8 cellular contexts compared by ENCODE assay signal in genomic region chr1:9294910-9295636, GRCh38. TPM values are rescaled to one million over a fixed set of nuclear protein-coding genes. Genes with fewer than 3 reads are reported as not detected.
DNase-seq lines count a peak whose midpoint lies in the region; ATAC-seq and TF ChIP-seq lines count a peak whose summit lies in the region.

No MANE protein-coding gene starts in this region.

- H3K4me3 ChIP-seq in sigmoid colon: peak overlapping the region; percentile 80 to 99 (median 88)

- H3K9me3 ChIP-seq in sigmoid colon: no peaks in the 10 kb centered on the region

- no peak for TF ChIP-seq CTCF in sigmoid colon (IDR thresholded peaks at IDR 0.05)

- peaks cover 0 to 80% (median 48%) of the 10 kb centered on the region in 4 donors for H3K4me1 ChIP-seq in sigmoid colon

- H3K27me3 ChIP-seq in sigmoid colon: no peaks in the 10 kb centered on the region

- no peak for DNase-seq in activated CD4-positive, CD25-positive, alpha-beta regulatory T cell (lab: John Stamatoyannopoulos, UW)
- DNase-seq in RPMI7951 (ENCODE audit: low read depth): peak; percentile 73
- peak; percentile 83 for DNase-seq in fibroblast of peridontal ligament (ENCODE audit: extremely low read depth)
- peak; percentile 79 for DNase-seq in sigmoid colon
- no peak for DNase-seq in D341Med (ENCODE audit: low spot score)

- H3K27ac ChIP-seq in sigmoid colon: peak overlapping the region; percentile 90 to 98 (median 94)

- TF ChIP-seq EP300 in sigmoid colon (IDR thresholded peaks at IDR 0.05): no peak

- intact Hi-C loops in sigmoid colon (cut with DNase I): loop anchor here (5.0 kb wide), 1 partner anchor 42 kb away; no protein-coding TSS in a partner anchor

- WGBS in sigmoid colon, 2 donors: 33 to 52% methylated on average over 10 of the region's 10 CpGs

- peak; percentile 30 to 34 for ATAC-seq in activated CD4-positive, CD25-positive, alpha-beta regulatory T cell treated with anti-CD3 and anti-CD28 coated beads, Interleukin-2, amount 50 U/mL, for 24 hours
- no peak for ATAC-seq in HG02938 (IDR thresholded peaks at IDR 0.05; ENCODE audit: unreplicated experiment)
- ATAC-seq in GM18519 (IDR thresholded peaks at IDR 0.05; ENCODE audit: low FRiP score, unreplicated experiment): no peak

- no peak for TF ChIP-seq POLR2A in sigmoid colon (IDR thresholded peaks at IDR 0.05)

- H3K36me3 ChIP-seq in sigmoid colon: no peaks in the 10 kb centered on the region

RNA-seq across cellular contexts. Expression of gene SPSB1, which starts 2.4 kb away (rescaled TPM):
- 7.6 and 10.3 TPM in 2 replicates for total RNA-seq in RPMI7951 (2014; rRNA removed; shearing (Covaris generic))
- 10 to 100 TPM; 17.4 to 34.3 (median 24.1) TPM for total RNA-seq in sigmoid colon
- 10 to 100 TPM; 25.7 to 31.2 (median 26.4) TPM for polyA plus RNA-seq in sigmoid colon

Comparison
In these comparisons a context has a peak if more than half of its experiments do, and no peak if none do; other contexts are left out.
1. ATAC-seq: peak in activated CD4-positive, CD25-positive, alpha-beta regulatory T cell treated with anti-CD3 and anti-CD28 coated beads, Interleukin-2, amount 50 U/mL, for 24 hours (2 of 2); none in HG02938 (single experiment) and GM18519 (single experiment).
2. DNase-seq: peak in RPMI7951 (single experiment), fibroblast of peridontal ligament (single experiment) and sigmoid colon (single experiment); none in activated CD4-positive, CD25-positive, alpha-beta regulatory T cell (0 of 4) and D341Med (single experiment).